Comparison of ENCODE assay signal across 8 cellular contexts in the genomic region with DNA sequence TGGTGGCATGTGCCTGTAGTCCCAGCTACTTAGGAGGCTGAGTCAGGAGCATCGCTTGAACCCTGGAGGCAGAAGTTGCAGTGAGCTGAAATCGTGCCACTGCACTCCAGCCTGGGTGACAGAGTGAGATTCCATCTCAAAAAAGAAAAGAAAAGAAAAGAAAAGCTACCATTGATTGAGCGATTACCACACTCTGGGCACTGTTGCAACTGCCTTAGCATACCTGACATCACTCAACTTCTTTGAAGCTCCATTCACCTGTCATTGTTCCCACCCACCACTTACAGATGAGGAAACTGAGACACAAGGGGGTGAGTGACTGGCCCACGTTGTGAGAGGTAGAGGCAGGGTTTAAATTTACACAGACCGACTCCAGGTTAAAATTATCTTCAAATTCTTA.
"Had no signal": no experiment of that assay in that cellular context is flagged by ENCODE, and none has a peak within 500 bp of the region (broad histone marks: within the 10 kb centered on the region; RNA-seq: fewer than 3 reads in every experiment).

No MANE protein-coding gene starts in this region.

- DNase-seq: GDM1, GF-D8 had no signal

- H3K4me3 ChIP-seq: GM12878 had no signal

- FAIRE-seq: G401.6, GM12878, GM12891, GM12892, GM18507, GM19239 had no signal

- ATAC-seq: GM12878 had no signal
